ENCODE assay signal across 17 cellular contexts in genomic region chr15:75309711-75310110, GRCh38. TPM values are rescaled to one million over a fixed set of nuclear protein-coding genes. Genes with fewer than 3 reads are reported as not detected.
DNase-seq lines count a peak whose midpoint lies in the region; ATAC-seq and TF ChIP-seq lines count a peak whose summit lies in the region.
"Had no signal": no experiment of that assay in that cellular context is flagged by ENCODE, and none has a peak within 500 bp of the region (broad histone marks: within the 10 kb centered on the region; RNA-seq: fewer than 3 reads in every experiment).

No MANE protein-coding gene starts in this region.

- peaks cover 10% of the 10 kb centered on the region for H3K9me3 ChIP-seq in adipocyte (ENCODE audit: control insufficient read depth, low read length)
- no peaks in the 10 kb centered on the region for H3K9me3 ChIP-seq in trophoblast cell (ENCODE audit: insufficient read depth, low read depth, low read length)

- H2AK5ac ChIP-seq in trophoblast cell (ENCODE audit: low read length), result no peak overlapping the region

- H3K9ac ChIP-seq in adipocyte (ENCODE audit: low read length), result no peak overlapping the region
- H3K9ac ChIP-seq in trophoblast cell (ENCODE audit: low read length), result no peak overlapping the region
- H3K9ac ChIP-seq: KMS-11 had no signal

- H2AFZ ChIP-seq in trophoblast cell (ENCODE audit: insufficient read depth, low read length, poor library complexity), result no peak overlapping the region

- H3K27ac ChIP-seq in trophoblast cell (ENCODE audit: low read depth, low read length), result no peak overlapping the region
- H3K27ac ChIP-seq: KMS-11 had no signal

- H3K18ac ChIP-seq in trophoblast cell (ENCODE audit: low read length), result no peak overlapping the region

- no peak overlapping the region for H3K14ac ChIP-seq in trophoblast cell (ENCODE audit: low read length)

- H2BK5ac ChIP-seq in trophoblast cell (ENCODE audit: low read depth, low read length, poor library complexity), result no peak overlapping the region

- no peak overlapping the region for H4K12ac ChIP-seq in trophoblast cell (ENCODE audit: low read depth, low read length)

- no peaks in the 10 kb centered on the region for H3K36me3 ChIP-seq in adipocyte (ENCODE audit: control insufficient read depth, insufficient read depth, low read length, severe bottlenecking)
- no peaks in the 10 kb centered on the region for H3K36me3 ChIP-seq in trophoblast cell (ENCODE audit: control insufficient read depth in 1 of 2, insufficient read depth in 2 of 2, low read length in 2 of 2)

- H3K27me3 ChIP-seq in adipocyte (replicated peaks; ENCODE audit: control insufficient read depth, insufficient read depth, low read length), result peaks cover 34% of the 10 kb centered on the region
- no peaks in the 10 kb centered on the region for H3K27me3 ChIP-seq in trophoblast cell (ENCODE audit: insufficient read depth, low read length)

- no peak overlapping the region for H3K4ac ChIP-seq in trophoblast cell (ENCODE audit: low read depth, low read length)

- H3K4me1 ChIP-seq in adipocyte (ENCODE audit: control insufficient read depth, insufficient read depth, low read length) (peaks cover 14% of the 10 kb centered on the region), trophoblast cell (ENCODE audit: control insufficient read depth in 1 of 2, insufficient read depth in 2 of 2, low read length in 2 of 2) (no peaks in the 10 kb centered on the region)

- TF ChIP-seq CTCF in fibroblast of mammary gland (conservative IDR thresholded peaks at IDR 0.05; ENCODE audit: control insufficient read depth, insufficient read depth, low read depth, low read length), result no peak

- no peak overlapping the region for H3K4me2 ChIP-seq in trophoblast cell (ENCODE audit: low read length)
- H3K4me2 ChIP-seq: KMS-11 had no signal

- no peak overlapping the region for H4K8ac ChIP-seq in trophoblast cell (ENCODE audit: low read depth, low read length)

- H2BK12ac ChIP-seq in trophoblast cell (ENCODE audit: low read length), result no peak overlapping the region

- ATAC-seq in HG03342 (IDR thresholded peaks at IDR 0.05; ENCODE audit: unreplicated experiment) (no peak), HG03442 (IDR thresholded peaks at IDR 0.05; ENCODE audit: unreplicated experiment) (no peak), GM21529 (IDR thresholded peaks at IDR 0.05; ENCODE audit: unreplicated experiment) (no peak)

- no peak overlapping the region for H3K23ac ChIP-seq in trophoblast cell (ENCODE audit: low read length)

- H3K4me3 ChIP-seq in adipocyte (ENCODE audit: low read length) (no peak overlapping the region), fibroblast of mammary gland (ENCODE audit: control insufficient read depth, low read depth, low read length) (no peak overlapping the region), trophoblast cell (ENCODE audit: low read depth, low read length) (no peak overlapping the region)

- H4K91ac ChIP-seq in trophoblast cell (ENCODE audit: low read depth, low read length), result no peak overlapping the region

- H3K79me2 ChIP-seq in trophoblast cell (ENCODE audit: control insufficient read depth, insufficient read depth, low read length, poor library complexity), result no peaks in the 10 kb centered on the region

- H3K79me1 ChIP-seq in trophoblast cell (ENCODE audit: low read length), result no peaks in the 10 kb centered on the region

- H2BK120ac ChIP-seq in trophoblast cell (ENCODE audit: insufficient read depth, low read length, poor library complexity), result no peak overlapping the region

- DNase-seq in GM04503 (ENCODE audit: low read depth) (peak; percentile 23), adipocyte (ENCODE audit: low read depth) (peak; percentile 54), fibroblast of mammary gland (ENCODE audit: low read depth) (peak; percentile 12), trophoblast cell (peak; percentile 13 to 43)
- DNase-seq: AML-193, COR-L47, HCEC 1CT, NCI-H1048, NCI-H1436 treated with DMSO at 0.1 percent for 48 hours, NCI-H2029 treated with DMSO at 0.1 percent for 48 hours, NCI-H748 treated with DMSO at 0.1 percent for 48 hours, OCI-M1, RPMI8226 had no signal

RNA-seq across cellular contexts. Expression of gene COMMD4, which starts 26.2 kb away (rescaled TPM):
- polyA plus RNA-seq in trophoblast cell (2013), result 66.2 and 66.8 TPM in 2 replicates

RNA-seq across cellular contexts. Expression of gene GOLGA6D, which starts 27.1 kb away (rescaled TPM):
- polyA plus RNA-seq in trophoblast cell (2013), result 0.08 TPM in 1 of 2 replicates, not detected in the other

RNA-seq across cellular contexts. Expression of gene NEIL1, which starts 37.1 kb away (rescaled TPM):
- 4.2 and 5.1 TPM in 2 replicates for polyA plus RNA-seq in trophoblast cell (2013)

RNA-seq across cellular contexts. Expression of gene GOLGA6C, which starts 51.6 kb away (rescaled TPM):
- polyA plus RNA-seq in trophoblast cell (2013), result 0.03 and 0.06 TPM in 2 replicates

RNA-seq across cellular contexts. Expression of gene MAN2C1, which starts 58.7 kb away (rescaled TPM):
- 35.1 and 37.3 TPM in 2 replicates for polyA plus RNA-seq in trophoblast cell (2013)
